Comparison of ENCODE assay signal across 9 cellular contexts in genomic region chr3:87333393-87333892, GRCh38. TPM values are rescaled to one million over a fixed set of nuclear protein-coding genes. Genes with fewer than 3 reads are reported as not detected.
A peak's percentile ranks its signal among the peaks of the same experiment; 100 is the strongest.
DNase-seq lines count a peak whose midpoint lies in the region; ATAC-seq and TF ChIP-seq lines count a peak whose summit lies in the region.
"Had no signal": no experiment of that assay in that cellular context is flagged by ENCODE, and none has a peak within 500 bp of the region (broad histone marks: within the 10 kb centered on the region; RNA-seq: fewer than 3 reads in every experiment).

No MANE protein-coding gene starts in this region.

- H2AK5ac ChIP-seq in H9 (ENCODE audit: insufficient read length, low read length), result no peak overlapping the region

- no peak overlapping the region for H4K8ac ChIP-seq in H9 (replicated peaks; ENCODE audit: insufficient read length, low read depth, low read length)

- no peak overlapping the region for H3K27ac Mint-ChIP-seq in H9
- no peak overlapping the region for H3K27ac Mint-ChIP-seq in endothelial cell (ENCODE audit: unreplicated experiment)

- H4K20me1 ChIP-seq in H9 (ENCODE audit: control insufficient read depth, insufficient read depth, insufficient read length), result no peaks in the 10 kb centered on the region

- H3K79me1 ChIP-seq in H9 (ENCODE audit: insufficient read depth, low read depth, low read length, poor library complexity, severe bottlenecking), result no peaks in the 10 kb centered on the region

- no peaks in the 10 kb centered on the region for H3K27me3 ChIP-seq in H9 (ENCODE audit: insufficient read depth, low read length)

- no peak overlapping the region for H4K91ac ChIP-seq in H9 (ENCODE audit: insufficient read length, low read depth, low read length)

- intact Hi-C loops in left colon (cut with DNase I, micrococcal nuclease), result no loop called here

- H3K79me2 ChIP-seq in H9 (ENCODE audit: insufficient read depth, low read length), result no peaks in the 10 kb centered on the region

- ATAC-seq in HG02610 (IDR thresholded peaks at IDR 0.05; ENCODE audit: unreplicated experiment) (peak; percentile 82), left colon (peak; percentile 99)

- no peaks in the 10 kb centered on the region for H3K9me3 ChIP-seq in H9 (ENCODE audit: control insufficient read depth, low read depth, low read length)

- H3K36me3 Mint-ChIP-seq in H9 (ENCODE audit: insufficient read depth in 1 of 3, low read depth in 3 of 3), result no peaks in the 10 kb centered on the region
- H3K36me3 Mint-ChIP-seq in endothelial cell (ENCODE audit: low read depth, unreplicated experiment), result no peaks in the 10 kb centered on the region

- H4K5ac ChIP-seq in H9 (ENCODE audit: insufficient read length, low read depth, low read length), result no peak overlapping the region

- H3K14ac ChIP-seq in H9 (ENCODE audit: insufficient read depth, low read length), result no peak overlapping the region

- no peak overlapping the region for H3K4me2 ChIP-seq in H9 (ENCODE audit: insufficient read depth, insufficient read length, low read length)
- H3K4me2 ChIP-seq: KMS-11 had no signal

- no peak overlapping the region for H3K27ac ChIP-seq in H9 (ENCODE audit: insufficient read length, low read depth, low read length)
- H3K27ac ChIP-seq: KMS-11 had no signal

- no peak overlapping the region for H3T11ph ChIP-seq in H9 (ENCODE audit: low read length)

- H3K4me1 Mint-ChIP-seq in H9, result no peaks in the 10 kb centered on the region
- no peaks in the 10 kb centered on the region for H3K4me1 Mint-ChIP-seq in endothelial cell (ENCODE audit: unreplicated experiment)

- H2BK120ac ChIP-seq in H9 (ENCODE audit: low read depth, low read length, poor library complexity, severe bottlenecking), result no peak overlapping the region

- H2BK12ac ChIP-seq in H9 (ENCODE audit: insufficient read length, low read depth, low read length), result no peak overlapping the region

- H3K27me3 Mint-ChIP-seq in H9 (ENCODE audit: low read depth) (no peaks in the 10 kb centered on the region), endothelial cell (ENCODE audit: unreplicated experiment) (no peaks in the 10 kb centered on the region)

- no CpG with 5 or more reads among the region's 5 CpGs for WGBS in H9 (ENCODE audit: extremely low coverage, insufficient read length, low lambda C conversion rate)

- no peak overlapping the region for H3K4me3 Mint-ChIP-seq in H9
- no peak overlapping the region for H3K4me3 Mint-ChIP-seq in endothelial cell (ENCODE audit: unreplicated experiment)

- H2BK15ac ChIP-seq in H9 (ENCODE audit: low read depth, low read length), result no peak overlapping the region

- DNase-seq in DMS53 treated with DMSO at 0.1 percent for 48 hours (lab: John Stamatoyannopoulos, UW; ENCODE audit: unreplicated experiment) (peak; percentile 46), SW480 (ENCODE audit: low spot score) (peak; percentile 75), left colon (no peak), H9 (no peak), GM20000 (ENCODE audit: low spot score) (no peak), endothelial cell (ENCODE audit: low spot score) (no peak), epidermal melanocyte (ENCODE audit: insufficient read length, low spot score) (no peak)

- no peak overlapping the region for H3K18ac ChIP-seq in H9 (ENCODE audit: insufficient read length, low read depth, low read length)

- TF ChIP-seq CTCF in H9 (conservative IDR thresholded peaks at IDR 0.05), result no peak
- no peak for TF ChIP-seq CTCF in GM20000 (IDR thresholded peaks at IDR 0.05; ENCODE audit: extremely low read depth, missing control alignments)
- no peak for TF ChIP-seq CTCF in endothelial cell (IDR thresholded peaks at IDR 0.05; ENCODE audit: unreplicated experiment)

- no peak overlapping the region for H3K4ac ChIP-seq in H9 (ENCODE audit: low read depth, low read length)

- no peak overlapping the region for H3K9ac ChIP-seq in H9 (ENCODE audit: extremely low read depth, insufficient read length, low read length)
- H3K9ac ChIP-seq: KMS-11 had no signal

- H3K23me2 ChIP-seq in H9 (ENCODE audit: insufficient read length, low read depth, low read length, poor library complexity, severe bottlenecking), result no peaks in the 10 kb centered on the region

- H3K23ac ChIP-seq in H9 (ENCODE audit: insufficient read length, low read depth, low read length), result no peak overlapping the region

- no peak overlapping the region for H2BK5ac ChIP-seq in H9 (ENCODE audit: insufficient read length, low read length)

- H2BK20ac ChIP-seq in H9 (ENCODE audit: low read depth, low read length, poor library complexity, severe bottlenecking), result no peak overlapping the region

- H3K9me3 Mint-ChIP-seq in H9, result no peaks in the 10 kb centered on the region
- H3K9me3 Mint-ChIP-seq in endothelial cell (ENCODE audit: unreplicated experiment), result no peaks in the 10 kb centered on the region

- no peak overlapping the region for H2AFZ ChIP-seq in H9 (ENCODE audit: low read length)

- H3K56ac ChIP-seq in H9 (ENCODE audit: insufficient read length, low read depth, low read length), result no peak overlapping the region

- no peaks in the 10 kb centered on the region for H3K4me1 ChIP-seq in H9 (ENCODE audit: insufficient read depth, low read length)

RNA-seq across cellular contexts. Expression of gene POU1F1, which starts 57.1 kb away (rescaled TPM):
- total RNA-seq in left colon (not detected), H9 (2021) (not detected in 2 replicates), endothelial cell (ENCODE audit: unreplicated experiment) (not detected)

Comparison
In these comparisons a context has a peak if more than half of its experiments do, and no peak if none do; other contexts are left out.
1. DNase-seq: peak in DMS53 treated with DMSO at 0.1 percent for 48 hours (single experiment) and SW480 (single experiment); none in left colon (0 of 2), H9 (single experiment), GM20000 (single experiment), endothelial cell (single experiment) and epidermal melanocyte (single experiment).